Comparison of ENCODE assay signal across 10 cellular contexts in genomic region chrX:108299101-108299591, GRCh38.
DNase-seq lines count a peak whose midpoint lies in the region; ATAC-seq and TF ChIP-seq lines count a peak whose summit lies in the region.
"Had no signal": no experiment of that assay in that cellular context is flagged by ENCODE, and none has a peak within 500 bp of the region (broad histone marks: within the 10 kb centered on the region; RNA-seq: fewer than 3 reads in every experiment).

No MANE protein-coding gene starts in this region.

- no peak overlapping the region for H3K4me3 Mint-ChIP-seq in stimulated activated naive B cell treated with anti-CD40 and anti-IgM and Interleukin-4, amounts not matched to agents 10 μg/mL and 1 μg/mL and 100 μg/mL, for 72 hours
- H3K4me3 Mint-ChIP-seq: naive thymus-derived CD8-positive, alpha-beta T cell had no signal

- no peak overlapping the region for H3K4me3 ChIP-seq in IMR-90 (ENCODE audit: insufficient read depth, low read depth, low read length)
- no peak overlapping the region for H3K4me3 ChIP-seq in kidney epithelial cell (ENCODE audit: low read depth, low read length)
- no peak overlapping the region for H3K4me3 ChIP-seq in stomach

- H3K9me1 ChIP-seq in IMR-90 (ENCODE audit: insufficient read depth, low read length), result no peaks in the 10 kb centered on the region

- H3K9ac ChIP-seq in IMR-90 (ENCODE audit: low read depth, low read length), result peak overlapping the region; percentile 28; the same call in 1 of the 2 replicates

- no peaks in the 10 kb centered on the region for H3K9me3 Mint-ChIP-seq in stimulated activated naive B cell treated with anti-CD40 and anti-IgM and Interleukin-4, amounts not matched to agents 10 μg/mL and 1 μg/mL and 100 μg/mL, for 72 hours

- H3K14ac ChIP-seq in IMR-90 (replicated peaks; ENCODE audit: low read depth, low read length), result no peak overlapping the region

- H3K23ac ChIP-seq in IMR-90 (ENCODE audit: low read depth, low read length), result no peak overlapping the region

- H3K27ac Mint-ChIP-seq in stimulated activated naive B cell treated with anti-CD40 and anti-IgM and Interleukin-4, amounts not matched to agents 10 μg/mL and 1 μg/mL and 100 μg/mL, for 72 hours, result no peak overlapping the region
- H3K27ac Mint-ChIP-seq: naive thymus-derived CD8-positive, alpha-beta T cell had no signal

- peak overlapping the region; percentile 47 for H2AFZ ChIP-seq in IMR-90 (replicated peaks; ENCODE audit: low read length, poor library complexity)

- H4K5ac ChIP-seq in IMR-90 (ENCODE audit: low read depth, low read length), result peak overlapping the region; percentile 59

- H2AK9ac ChIP-seq in IMR-90 (replicated peaks; ENCODE audit: low read depth, low read length, poor library complexity), result no peak overlapping the region

- CTCF ChIA-PET in IMR-90 (lab: Yijun Ruan, JAX), result interaction anchor here (0.9 kb wide), 1 partner anchor 13 kb away, joined by 3 read pairs; no protein-coding TSS in a partner anchor

- dilution Hi-C loops in IMR-90 (cut with HindIII; ENCODE audit: low sequenced_read_pairs, unreplicated experiment), result no loop called here

- TF ChIP-seq CTCF in IMR-90 (conservative IDR thresholded peaks at IDR 0.05; ENCODE audit: low read depth, low read length) (no peak), kidney epithelial cell (IDR thresholded peaks at IDR 0.05; ENCODE audit: insufficient read depth, low read length, poor library complexity, severe bottlenecking) (no peak), stomach (IDR thresholded peaks at IDR 0.05) (no peak)

- H3K27me3 Mint-ChIP-seq in stimulated activated naive B cell treated with anti-CD40 and anti-IgM and Interleukin-4, amounts not matched to agents 10 μg/mL and 1 μg/mL and 100 μg/mL, for 72 hours, result no peaks in the 10 kb centered on the region
- H3K27me3 Mint-ChIP-seq: naive thymus-derived CD8-positive, alpha-beta T cell had no signal

- peak overlapping the region; percentile 20; the same call in 1 of the 2 replicates for H2AK5ac ChIP-seq in IMR-90 (ENCODE audit: low read depth, low read length)

- no peak for TF ChIP-seq EP300 in stomach (IDR thresholded peaks at IDR 0.05)

- ATAC-seq in GM18508 (IDR thresholded peaks at IDR 0.05; ENCODE audit: insufficient read depth, unreplicated experiment), result peak; percentile 50
- ATAC-seq in IMR-90 (ENCODE audit: low read depth), result peak; percentile 69
- no peak for ATAC-seq in stimulated activated naive B cell treated with anti-CD40 and anti-IgM and Interleukin-4, amounts not matched to agents 10 μg/mL and 1 μg/mL and 100 μg/mL, for 72 hours (replicated peaks)
- ATAC-seq: naive thymus-derived CD8-positive, alpha-beta T cell had no signal

- H2BK5ac ChIP-seq in IMR-90 (ENCODE audit: low read depth, low read length, poor library complexity, severe bottlenecking), result no peak overlapping the region

- POLR2A ChIA-PET in IMR-90 (lab: Charles Lee; ENCODE audit: unreplicated experiment), result no interaction called here

- H3K27ac ChIP-seq in IMR-90 (ENCODE audit: insufficient read depth, low read length) (peak overlapping the region; percentile 85; the same call in 1 of the 2 replicates), stomach (no peak overlapping the region)

- no peaks in the 10 kb centered on the region for H3K79me1 ChIP-seq in IMR-90 (ENCODE audit: low read depth in 1 of 2, low read length in 2 of 2)

- peak overlapping the region; percentile 23 for H4K91ac ChIP-seq in IMR-90 (ENCODE audit: insufficient read depth, low read depth, low read length)

- H3K9me3 ChIP-seq in IMR-90 (ENCODE audit: control insufficient read depth, insufficient read depth, low read length) (no peaks in the 10 kb centered on the region), stomach (no peaks in the 10 kb centered on the region)

- peak overlapping the region; percentile 31 to 46; a peak in 1 of 4 replicates for H4K8ac ChIP-seq in IMR-90 (ENCODE audit: low read depth in 2 of 2, low read length in 2 of 2)

- H3K4me1 ChIP-seq in IMR-90 (ENCODE audit: control insufficient read depth, insufficient read depth, low read length) (peaks cover 2% of the 10 kb centered on the region; the same call in 1 of the 2 replicates), stomach (peaks cover 0 to 10% (median 0%) of the 10 kb centered on the region in 4 donors)

- H3K36me3 ChIP-seq in IMR-90 (ENCODE audit: control insufficient read depth, insufficient read depth, low read length) (no peaks in the 10 kb centered on the region), kidney epithelial cell (ENCODE audit: control insufficient read depth, insufficient read depth, low read length) (no peaks in the 10 kb centered on the region), stomach (no peaks in the 10 kb centered on the region)

- peak overlapping the region; percentile 41 for H3K4ac ChIP-seq in IMR-90 (ENCODE audit: low read depth, low read length)

- no TSS peak for BruUV-seq in IMR-90 (replicated peaks; lab: Mats Ljungman, UMichigan)

- WGBS in IMR-90 (ENCODE audit: extremely low coverage in 2 of 2, insufficient read length in 1 of 2), 2 experiments, result no CpG with 5 or more reads among the region's 2 CpGs
- WGBS in stomach, 5 donors, result 0 to 10% (median 7%) methylated on average over 2 of the region's 2 CpGs

- intact Hi-C loops in IMR-90 (cut with micrococcal nuclease) (no loop called here), stomach (cut with DNase I; ENCODE audit: low total_unique reads) (no loop called here)

- 0 out of 3 replicates have a peak overlapping the region, but pooled peaks have one; percentile 79 for H2BK15ac ChIP-seq in IMR-90 (ENCODE audit: low read depth, low read length)

- H2BK20ac ChIP-seq in IMR-90 (ENCODE audit: low read depth, low read length), result peak overlapping the region; percentile 47; the same call in 1 of the 2 replicates

- no peaks in the 10 kb centered on the region for H3K36me3 Mint-ChIP-seq in stimulated activated naive B cell treated with anti-CD40 and anti-IgM and Interleukin-4, amounts not matched to agents 10 μg/mL and 1 μg/mL and 100 μg/mL, for 72 hours
- H3K36me3 Mint-ChIP-seq: naive thymus-derived CD8-positive, alpha-beta T cell had no signal

- H3K56ac ChIP-seq in IMR-90 (ENCODE audit: extremely low read depth, insufficient read depth, low read length), result peak overlapping the region; percentile 40; the same call in 1 of the 2 replicates

- H3K4me2 ChIP-seq in IMR-90 (ENCODE audit: low read depth, low read length), result 0 out of 2 replicates have a peak overlapping the region, but pooled peaks have one; percentile 21

- H2BK120ac ChIP-seq in IMR-90 (ENCODE audit: low read depth, low read length), result peak overlapping the region; percentile 87

- TF ChIP-seq POLR2A in IMR-90 (IDR thresholded peaks at IDR 0.05; ENCODE audit: low read depth, low read length), result no peak
- no peak for TF ChIP-seq POLR2A in stomach (IDR thresholded peaks at IDR 0.05)

- DNase-seq in HCEC 1CT, result peak; percentile 6
- DNase-seq in IMR-90, result peak; percentile 46
- DNase-seq in kidney epithelial cell (ENCODE audit: low read depth), result peak; percentile 9
- no peak for DNase-seq in globus pallidus (ENCODE audit: low spot score)
- no peak for DNase-seq in stomach
- DNase-seq in stimulated activated naive B cell treated with anti-CD40 and anti-IgM and Interleukin-4, amounts not matched to agents 10 μg/mL and 1 μg/mL and 100 μg/mL, for 72 hours, result no peak
- DNase-seq in stimulated activated CD4-positive, alpha-beta T cell treated with anti-CD3 and anti-CD28 coated beads, Interleukin-12 subunit alpha, Interleukin-12 subunit beta, amount 100 ng/mL, for 4 hours, result no peak
- DNase-seq: naive thymus-derived CD8-positive, alpha-beta T cell; T1000 had no signal

- H4K20me1 ChIP-seq in IMR-90 (ENCODE audit: insufficient read depth, low read length), result no peaks in the 10 kb centered on the region

- TF ChIP-seq RAD21 in IMR-90 (IDR thresholded peaks at IDR 0.05; ENCODE audit: low read length), result no peak

- peak overlapping the region; percentile 76 for H3K18ac ChIP-seq in IMR-90 (ENCODE audit: low read depth, low read length)

- H3K4me1 Mint-ChIP-seq in stimulated activated naive B cell treated with anti-CD40 and anti-IgM and Interleukin-4, amounts not matched to agents 10 μg/mL and 1 μg/mL and 100 μg/mL, for 72 hours, result peaks cover 0 to 2% of the 10 kb centered on the region in 2 donors

- in situ Hi-C loops in IMR-90 (cut with MboI; ENCODE audit: low sequenced_read_pairs), result no loop called here

- no peaks in the 10 kb centered on the region; the same call in 1 of the 2 replicates for H3K27me3 ChIP-seq in IMR-90 (ENCODE audit: control insufficient read depth, insufficient read depth, low read length)
- H3K27me3 ChIP-seq in kidney epithelial cell (ENCODE audit: control insufficient read depth, insufficient read depth, low read length), result no peaks in the 10 kb centered on the region
- H3K27me3 ChIP-seq in stomach, result no peaks in the 10 kb centered on the region

TF ChIP-seq in IMR-90, 13 proteins besides CTCF, POLR2A, EP300 and RAD21 (continues in another document):
- TF ChIP-seq CEBPB (IDR thresholded peaks at IDR 0.05; ENCODE audit: low read depth, low read length), result no peak
- TF ChIP-seq SMC3 (IDR thresholded peaks at IDR 0.05; ENCODE audit: low read depth, low read length), result no peak
- no peak for TF ChIP-seq MAZ (IDR thresholded peaks at IDR 0.05; ENCODE audit: borderline replicate concordance, low read depth, low read length)
- TF ChIP-seq CHD1 (IDR thresholded peaks at IDR 0.05; ENCODE audit: low read depth, low read length), result no peak
- TF ChIP-seq USF2 (IDR thresholded peaks at IDR 0.05; ENCODE audit: low read depth, low read length), result no peak
- no peak for TF ChIP-seq NFE2L2 (IDR thresholded peaks at IDR 0.05; ENCODE audit: low read depth, low read length)
- no peak for TF ChIP-seq RCOR1 (IDR thresholded peaks at IDR 0.05; ENCODE audit: insufficient replicate concordance, low read length)
- no peak for TF ChIP-seq ELK1 (IDR thresholded peaks at IDR 0.05; ENCODE audit: borderline replicate concordance, low read depth, low read length)
- TF ChIP-seq MXI1 (IDR thresholded peaks at IDR 0.05; ENCODE audit: borderline replicate concordance, low read depth, low read length), result no peak

Comparison
In these comparisons a context has a peak if more than half of its experiments do, and no peak if none do; other contexts are left out.
1. ATAC-seq: peak in GM18508 (single experiment) and IMR-90 (single experiment); none in stimulated activated naive B cell treated with anti-CD40 and anti-IgM and Interleukin-4, amounts not matched to agents 10 μg/mL and 1 μg/mL and 100 μg/mL, for 72 hours (0 of 2).
2. DNase-seq: peak in HCEC 1CT (single experiment), IMR-90 (single experiment) and kidney epithelial cell (single experiment); none in globus pallidus (single experiment), stomach (single experiment), stimulated activated naive B cell treated with anti-CD40 and anti-IgM and Interleukin-4, amounts not matched to agents 10 μg/mL and 1 μg/mL and 100 μg/mL, for 72 hours (single experiment) and stimulated activated CD4-positive, alpha-beta T cell treated with anti-CD3 and anti-CD28 coated beads, Interleukin-12 subunit alpha, Interleukin-12 subunit beta, amount 100 ng/mL, for 4 hours (single experiment).